In genomic region chr7:98249106-98249505, GRCh38 we compare ENCODE assay signal across 13 cellular contexts. TPM values are rescaled to one million over a fixed set of nuclear protein-coding genes. Genes with fewer than 3 reads are reported as not detected.
DNase-seq lines count a peak whose midpoint lies in the region; ATAC-seq, FAIRE-seq and TF ChIP-seq lines count a peak whose summit lies in the region.
"Had no signal": no experiment of that assay in that cellular context is flagged by ENCODE, and none has a peak within 500 bp of the region (broad histone marks: within the 10 kb centered on the region; RNA-seq: fewer than 3 reads in every experiment).

No MANE protein-coding gene starts in this region.

- H3K27me3 Mint-ChIP-seq in CD4-positive, CD25-positive, alpha-beta regulatory T cell = no peaks in the 10 kb centered on the region
- H3K27me3 Mint-ChIP-seq in activated T-helper 2 cell treated with anti-CD3 and anti-CD28 coated beads, Interferon-gamma antibody, Interleukin-2, Interleukin-4, amounts not matched to agents 10 μg/mL and 5 μg/mL and 100 μg/mL, durations not matched to agents 14 hours and 24 hours and 36 hours (ENCODE audit: low read depth) = no peaks in the 10 kb centered on the region
- no peaks in the 10 kb centered on the region for H3K27me3 Mint-ChIP-seq in naive B cell

- no peaks in the 10 kb centered on the region for H3K9me3 Mint-ChIP-seq in CD4-positive, CD25-positive, alpha-beta regulatory T cell
- no peaks in the 10 kb centered on the region for H3K9me3 Mint-ChIP-seq in activated T-helper 2 cell treated with anti-CD3 and anti-CD28 coated beads, Interferon-gamma antibody, Interleukin-2, Interleukin-4, amounts not matched to agents 10 μg/mL and 5 μg/mL and 100 μg/mL, durations not matched to agents 14 hours and 24 hours and 36 hours
- H3K9me3 Mint-ChIP-seq in naive B cell = no peaks in the 10 kb centered on the region

- H3K36me3 ChIP-seq in CD4-positive, CD25-positive, alpha-beta regulatory T cell (ENCODE audit: control insufficient read depth, insufficient read depth, low read length) = peaks cover 19% of the 10 kb centered on the region
- H3K36me3 ChIP-seq: colonic mucosa had no signal

- peak in 1 of 3 donors; percentile 49 for DNase-seq in CD4-positive, CD25-positive, alpha-beta regulatory T cell
- DNase-seq in HT1080 (ENCODE audit: low read depth) (peak; percentile 41), naive B cell (no peak), NCI-H2196 (lab: John Stamatoyannopoulos, UW; ENCODE audit: unreplicated experiment) (no peak), GM12892 (ENCODE audit: insufficient read length) (no peak)
- no peak for DNase-seq in activated T-helper 2 cell treated with anti-CD3 and anti-CD28 coated beads, Interferon-gamma antibody, Interleukin-2, Interleukin-4, amounts not matched to agents 10 μg/mL and 5 μg/mL and 100 μg/mL, durations not matched to agents 14 hours and 24 hours and 36 hours (ENCODE audit: low spot score)
- DNase-seq: colonic mucosa, NCI-H187 treated with DMSO at 0.1 percent for 48 hours, nucleus accumbens had no signal

- peak overlapping the region; percentile 97 to 99 (median 99) for H3K27ac Mint-ChIP-seq in CD4-positive, CD25-positive, alpha-beta regulatory T cell
- H3K27ac Mint-ChIP-seq in activated T-helper 2 cell treated with anti-CD3 and anti-CD28 coated beads, Interferon-gamma antibody, Interleukin-2, Interleukin-4, amounts not matched to agents 10 μg/mL and 5 μg/mL and 100 μg/mL, durations not matched to agents 14 hours and 24 hours and 36 hours = peak overlapping the region; percentile 96
- peak overlapping the region in 1 of 6 donors; percentile 35 for H3K27ac Mint-ChIP-seq in naive B cell

- peaks cover 50% of the 10 kb centered on the region for H3K4me1 ChIP-seq in CD4-positive, CD25-positive, alpha-beta regulatory T cell (ENCODE audit: control insufficient read depth, insufficient read depth, low read length, poor library complexity, severe bottlenecking)

- intact Hi-C loops in activated T-helper 2 cell treated with anti-CD3 and anti-CD28 coated beads, Interferon-gamma antibody, Interleukin-2, Interleukin-4, amounts not matched to agents 10 μg/mL and 5 μg/mL and 100 μg/mL, durations not matched to agents 14 hours and 24 hours and 36 hours (cut with micrococcal nuclease) = no loop called here

- peak overlapping the region; percentile 92 for H3K27ac ChIP-seq in CD4-positive, CD25-positive, alpha-beta regulatory T cell (ENCODE audit: insufficient read depth, low read length, poor library complexity, severe bottlenecking)
- H3K27ac ChIP-seq: colonic mucosa, HL-60 had no signal

- H3K4me3 Mint-ChIP-seq in CD4-positive, CD25-positive, alpha-beta regulatory T cell = peak overlapping the region; percentile 70 to 99 (median 83)
- H3K4me3 Mint-ChIP-seq in activated T-helper 2 cell treated with anti-CD3 and anti-CD28 coated beads, Interferon-gamma antibody, Interleukin-2, Interleukin-4, amounts not matched to agents 10 μg/mL and 5 μg/mL and 100 μg/mL, durations not matched to agents 14 hours and 24 hours and 36 hours (ENCODE audit: low read depth) = peak overlapping the region; percentile 38
- H3K4me3 Mint-ChIP-seq in naive B cell = peak overlapping the region in 5 of 8 donors; percentile 18 to 53 (median 25)

- H3K36me3 Mint-ChIP-seq in CD4-positive, CD25-positive, alpha-beta regulatory T cell = peaks cover 8% of the 10 kb centered on the region
- H3K36me3 Mint-ChIP-seq in activated T-helper 2 cell treated with anti-CD3 and anti-CD28 coated beads, Interferon-gamma antibody, Interleukin-2, Interleukin-4, amounts not matched to agents 10 μg/mL and 5 μg/mL and 100 μg/mL, durations not matched to agents 14 hours and 24 hours and 36 hours (ENCODE audit: low read depth) = peaks cover 25% of the 10 kb centered on the region
- no peaks in the 10 kb centered on the region for H3K36me3 Mint-ChIP-seq in naive B cell

- peak overlapping the region; percentile 40 for H3K4me3 ChIP-seq in CD4-positive, CD25-positive, alpha-beta regulatory T cell (ENCODE audit: low read depth, low read length)
- H3K4me3 ChIP-seq: colonic mucosa had no signal

- no peak for ATAC-seq in CD4-positive, CD25-positive, alpha-beta regulatory T cell (ENCODE audit: low read depth in 2 of 2)
- ATAC-seq in naive B cell (ENCODE audit: low read depth in 2 of 2) = no peak
- ATAC-seq in GM21619 (IDR thresholded peaks at IDR 0.05; ENCODE audit: unreplicated experiment) = no peak
- ATAC-seq in GM19452 (IDR thresholded peaks at IDR 0.05; ENCODE audit: unreplicated experiment) = no peak

- H3K4me1 Mint-ChIP-seq in CD4-positive, CD25-positive, alpha-beta regulatory T cell = peaks cover 14 to 75% (median 28%) of the 10 kb centered on the region in 4 donors
- peaks cover 30% of the 10 kb centered on the region for H3K4me1 Mint-ChIP-seq in activated T-helper 2 cell treated with anti-CD3 and anti-CD28 coated beads, Interferon-gamma antibody, Interleukin-2, Interleukin-4, amounts not matched to agents 10 μg/mL and 5 μg/mL and 100 μg/mL, durations not matched to agents 14 hours and 24 hours and 36 hours (ENCODE audit: low read depth)
- H3K4me1 Mint-ChIP-seq in naive B cell = peaks cover 23 to 47% (median 35%) of the 10 kb centered on the region in 3 donors

- no peaks in the 10 kb centered on the region for H3K27me3 ChIP-seq in CD4-positive, CD25-positive, alpha-beta regulatory T cell (ENCODE audit: control insufficient read depth, insufficient read depth, low read length)
- H3K27me3 ChIP-seq: colonic mucosa had no signal

- no peaks in the 10 kb centered on the region for H3K9me3 ChIP-seq in CD4-positive, CD25-positive, alpha-beta regulatory T cell (ENCODE audit: control insufficient read depth in 2 of 2, low read length in 2 of 2)
- H3K9me3 ChIP-seq: colonic mucosa had no signal

- no peak for TF ChIP-seq POLR2A in GM12892 (IDR thresholded peaks at IDR 0.05; ENCODE audit: low read depth, low read length)

- no peak for FAIRE-seq in GM12892 (lab: Jason Lieb, UNC)

RNA-seq across cellular contexts. Expression of gene TECPR1, which starts 2.9 kb away (rescaled TPM):
- 118 TPM for total RNA-seq in CD4-positive, CD25-positive, alpha-beta regulatory T cell
- 10 to 100 TPM; 11.0 to 21.3 (median 15.7) TPM for polyA plus RNA-seq in CD4-positive, CD25-positive, alpha-beta regulatory T cell
- 16.4 and 17.0 TPM in 2 replicates for total RNA-seq in HT1080 (2014; rRNA removed; shearing (Covaris generic))
- polyA plus RNA-seq in HT1080 (2015; cell fraction: cytosol; rRNA removed) = 6.7 and 8.4 TPM in 2 replicates
- 25.5 and 29.0 TPM in 2 replicates for polyA plus RNA-seq in HT1080 (2015; cell fraction: nucleus; rRNA removed)
- 45.4 and 45.8 TPM in 2 replicates for total RNA-seq in activated T-helper 2 cell treated with anti-CD3 and anti-CD28 coated beads, Interferon-gamma antibody, Interleukin-2, Interleukin-4, amounts not matched to agents 10 μg/mL and 5 μg/mL and 100 μg/mL, durations not matched to agents 14 hours and 24 hours and 36 hours
- 10 to 100 TPM in 5 of 6 donors, 1 to 10 TPM in 1; 6.5 to 23.8 (median 12.4) TPM for polyA plus RNA-seq in naive B cell (ENCODE audit: low read depth in 6 of 6)
- polyA plus RNA-seq in GM12892 (2012; ENCODE audit: missing spikeins) = 6.4 TPM

RNA-seq across cellular contexts. Expression of gene BRI3, which starts 32.4 kb away (rescaled TPM):
- 55.9 TPM for total RNA-seq in CD4-positive, CD25-positive, alpha-beta regulatory T cell
- polyA plus RNA-seq in CD4-positive, CD25-positive, alpha-beta regulatory T cell = 10 to 100 TPM; 15.6 to 19.2 (median 16.2) TPM
- 86.4 and 131 TPM in 2 replicates for total RNA-seq in HT1080 (2014; rRNA removed; shearing (Covaris generic))
- 82.0 and 98.4 TPM in 2 replicates for polyA plus RNA-seq in HT1080 (2015; cell fraction: cytosol; rRNA removed)
- 23.1 and 24.0 TPM in 2 replicates for polyA plus RNA-seq in HT1080 (2015; cell fraction: nucleus; rRNA removed)
- 63.6 and 67.6 TPM in 2 replicates for total RNA-seq in activated T-helper 2 cell treated with anti-CD3 and anti-CD28 coated beads, Interferon-gamma antibody, Interleukin-2, Interleukin-4, amounts not matched to agents 10 μg/mL and 5 μg/mL and 100 μg/mL, durations not matched to agents 14 hours and 24 hours and 36 hours
- 10 to 100 TPM; 12.1 to 21.6 (median 17.2) TPM for polyA plus RNA-seq in naive B cell (ENCODE audit: low read depth in 6 of 6)
- 62.1 TPM for polyA plus RNA-seq in GM12892 (2012; ENCODE audit: missing spikeins)

RNA-seq across cellular contexts. Expression of gene BHLHA15, which starts 37.9 kb away (rescaled TPM):
- not detected for total RNA-seq in CD4-positive, CD25-positive, alpha-beta regulatory T cell
- not detected for polyA plus RNA-seq in CD4-positive, CD25-positive, alpha-beta regulatory T cell
- total RNA-seq in HT1080 (2014; rRNA removed; shearing (Covaris generic)) = not detected in 2 replicates
- polyA plus RNA-seq in HT1080 (2015; cell fraction: cytosol; rRNA removed) = not detected in 2 replicates
- not detected in 2 replicates for polyA plus RNA-seq in HT1080 (2015; cell fraction: nucleus; rRNA removed)
- 0.41 and 0.80 TPM in 2 replicates for total RNA-seq in activated T-helper 2 cell treated with anti-CD3 and anti-CD28 coated beads, Interferon-gamma antibody, Interleukin-2, Interleukin-4, amounts not matched to agents 10 μg/mL and 5 μg/mL and 100 μg/mL, durations not matched to agents 14 hours and 24 hours and 36 hours
- polyA plus RNA-seq in naive B cell (ENCODE audit: low read depth in 6 of 6) = 1 to 10 TPM in 3 of 6 donors, under 1 TPM in 1, not detected in 2; 0.61 to 3.9 (median 1.7) TPM
- not detected for polyA plus RNA-seq in GM12892 (2012; ENCODE audit: missing spikeins)
- total RNA-seq: Daoy had no signal

Comparison
In these comparisons a context has a peak if more than half of its experiments do, and no peak if none do; other contexts are left out.
1. H3K4me3 Mint-ChIP-seq: peak in every context shown above with its lines; median percentile 83 in CD4-positive, CD25-positive, alpha-beta regulatory T cell; 38 in activated T-helper 2 cell treated with anti-CD3 and anti-CD28 coated beads, Interferon-gamma antibody, Interleukin-2, Interleukin-4, amounts not matched to agents 10 μg/mL and 5 μg/mL and 100 μg/mL, durations not matched to agents 14 hours and 24 hours and 36 hours; 25 in naive B cell.